8 cellular contexts compared by ENCODE assay signal in the genomic region with DNA sequence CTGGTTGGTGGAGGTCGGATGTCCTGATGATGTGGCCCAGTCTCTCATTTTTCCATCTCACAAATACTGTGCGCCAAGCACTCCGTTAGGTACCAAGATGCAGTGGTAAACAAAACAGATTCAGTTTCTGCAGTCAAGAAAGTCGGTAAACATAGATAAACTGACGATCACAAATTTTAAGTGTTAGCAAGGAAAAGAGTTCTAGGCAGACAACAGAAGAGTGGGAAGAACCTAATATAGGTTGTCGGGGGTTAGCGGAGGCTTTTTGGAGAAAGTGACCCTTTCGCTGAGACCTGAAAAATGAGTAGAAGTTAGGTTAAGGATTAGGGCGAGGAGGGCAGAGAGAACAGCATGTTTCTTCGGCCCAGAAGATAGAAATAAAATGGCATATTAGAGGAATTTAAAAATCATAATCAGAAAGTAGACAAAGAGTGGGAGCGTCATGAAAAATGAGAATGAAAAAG. TPM values are rescaled to one million over a fixed set of nuclear protein-coding genes. Genes with fewer than 3 reads are reported as not detected.
A peak's percentile ranks its signal among the peaks of the same experiment; 100 is the strongest.
DNase-seq lines count a peak whose midpoint lies in the region; ATAC-seq, FAIRE-seq and TF ChIP-seq lines count a peak whose summit lies in the region.

No MANE protein-coding gene starts in this region.

- intact Hi-C loops in activated CD8-positive, alpha-beta T cell treated with anti-CD3 and anti-CD28 coated beads for 36 hours (cut with micrococcal nuclease), result loop anchor here (2.0 kb wide), 1 partner anchor 108 kb away; no protein-coding TSS in a partner anchor

- H3K4me3 Mint-ChIP-seq in activated CD8-positive, alpha-beta T cell treated with anti-CD3 and anti-CD28 coated beads for 36 hours, result peak overlapping the region; percentile 83
- H3K4me3 Mint-ChIP-seq in stimulated activated effector memory CD8-positive, alpha-beta T cell treated with anti-CD3 and anti-CD28 coated beads, Interleukin-12 subunit alpha, Interleukin-12 subunit beta, amount 100 ng/mL, for 72 hours, result peak overlapping the region; percentile 92

- no peak for TF ChIP-seq CTCF in HEK293 (tag by site-specific recombination; IDR thresholded peaks at IDR 0.05)
- TF ChIP-seq CTCF in activated CD8-positive, alpha-beta T cell treated with anti-CD3 and anti-CD28 coated beads for 36 hours (IDR thresholded peaks at IDR 0.05), result no peak

- H3K36me3 Mint-ChIP-seq in activated CD8-positive, alpha-beta T cell treated with anti-CD3 and anti-CD28 coated beads for 36 hours (ENCODE audit: low read depth), result peaks cover 21% of the 10 kb centered on the region
- H3K36me3 Mint-ChIP-seq in stimulated activated effector memory CD8-positive, alpha-beta T cell treated with anti-CD3 and anti-CD28 coated beads, Interleukin-12 subunit alpha, Interleukin-12 subunit beta, amount 100 ng/mL, for 72 hours, result peaks cover 22% of the 10 kb centered on the region

- no peaks in the 10 kb centered on the region for H3K9me3 Mint-ChIP-seq in activated CD8-positive, alpha-beta T cell treated with anti-CD3 and anti-CD28 coated beads for 36 hours
- no peaks in the 10 kb centered on the region for H3K9me3 Mint-ChIP-seq in stimulated activated effector memory CD8-positive, alpha-beta T cell treated with anti-CD3 and anti-CD28 coated beads, Interleukin-12 subunit alpha, Interleukin-12 subunit beta, amount 100 ng/mL, for 72 hours

- peak overlapping the region; percentile 90 for H3K4me3 ChIP-seq in HEK293 (ENCODE audit: low read depth, low read length)
- peak overlapping the region; percentile 99 for H3K4me3 ChIP-seq in iPS-11a (ENCODE audit: low read depth, low read length)

- no peak for TF ChIP-seq POLR2A in GM12891 (IDR thresholded peaks at IDR 0.05; ENCODE audit: low read depth, low read length)

- CTCF ChIA-PET in HEK293 (lab: Yijun Ruan, JAX), result interaction anchor here (0.6 kb wide), 2 partner anchors 11 to 109 kb away, joined by 3 read pairs; no protein-coding TSS in a partner anchor
- CTCF ChIA-PET in activated CD8-positive, alpha-beta T cell treated with anti-CD3 and anti-CD28 coated beads for 36 hours (lab: Charles Lee), result no interaction called here

- FAIRE-seq in urothelium cell line (lab: Jason Lieb, UNC) (no peak), GM12891 (lab: Jason Lieb, UNC) (no peak)

- POLR2A ChIA-PET in HEK293 (lab: Yijun Ruan, JAX), result interaction anchor here (1.4 to 1.9 kb wide), 2 partner anchors 112 to 198 kb away, joined by 4 to 13 read pairs; partner anchors contain the start of gene AKIRIN2
- POLR2A ChIA-PET in activated CD8-positive, alpha-beta T cell treated with anti-CD3 and anti-CD28 coated beads for 36 hours (lab: Charles Lee), result interaction anchor here (1.0 to 2.6 kb wide), 4 partner anchors 9 to 112 kb away, joined by 3 to 9 read pairs (median 3); partner anchors contain the start of gene AKIRIN2

- no peak for DNase-seq in activated CD8-positive, alpha-beta T cell treated with anti-CD3 and anti-CD28 coated beads for 36 hours
- no peak for DNase-seq in stimulated activated effector memory CD8-positive, alpha-beta T cell treated with anti-CD3 and anti-CD28 coated beads, Interleukin-12 subunit alpha, Interleukin-12 subunit beta, amount 100 ng/mL, for 72 hours (ENCODE audit: low spot score in 2 of 2)
- DNase-seq in urothelium cell line (ENCODE audit: low spot score) (no peak), NCI-H446 (lab: John Stamatoyannopoulos, UW) (no peak), GM12891 (ENCODE audit: insufficient read length, low spot score) (no peak), SKM-1 treated with dmso at 0.1 percent for 144 hours (lab: John Stamatoyannopoulos, UW; ENCODE audit: unreplicated experiment) (no peak)

- peaks cover 51% of the 10 kb centered on the region for H3K4me1 Mint-ChIP-seq in activated CD8-positive, alpha-beta T cell treated with anti-CD3 and anti-CD28 coated beads for 36 hours (ENCODE audit: low read depth)
- H3K4me1 Mint-ChIP-seq in stimulated activated effector memory CD8-positive, alpha-beta T cell treated with anti-CD3 and anti-CD28 coated beads, Interleukin-12 subunit alpha, Interleukin-12 subunit beta, amount 100 ng/mL, for 72 hours, result peaks cover 55% of the 10 kb centered on the region

- H3K27ac ChIP-seq in HEK293 (ENCODE audit: extremely low read depth, low read depth, low read length), result peak overlapping the region; percentile 66

- no peaks in the 10 kb centered on the region for H3K9me3 ChIP-seq in HEK293 (ENCODE audit: control insufficient read depth, insufficient read depth, low read depth, low read length)

- H3K27ac Mint-ChIP-seq in activated CD8-positive, alpha-beta T cell treated with anti-CD3 and anti-CD28 coated beads for 36 hours, result peak overlapping the region; percentile 84
- H3K27ac Mint-ChIP-seq in stimulated activated effector memory CD8-positive, alpha-beta T cell treated with anti-CD3 and anti-CD28 coated beads, Interleukin-12 subunit alpha, Interleukin-12 subunit beta, amount 100 ng/mL, for 72 hours, result peak overlapping the region; percentile 95

- no peak for ATAC-seq in activated CD8-positive, alpha-beta T cell treated with anti-CD3 and anti-CD28 coated beads for 36 hours
- ATAC-seq in stimulated activated effector memory CD8-positive, alpha-beta T cell treated with anti-CD3 and anti-CD28 coated beads, Interleukin-12 subunit alpha, Interleukin-12 subunit beta, amount 100 ng/mL, for 72 hours, result no peak

- peaks cover 4% of the 10 kb centered on the region; the same call in 1 of the 2 replicates for H3K4me1 ChIP-seq in HEK293 (ENCODE audit: control insufficient read depth, insufficient read depth, low read length)

- H3K27me3 Mint-ChIP-seq in activated CD8-positive, alpha-beta T cell treated with anti-CD3 and anti-CD28 coated beads for 36 hours, result no peaks in the 10 kb centered on the region

- peaks cover 14 to 39% of the 10 kb centered on the region in 2 experiments for H3K36me3 ChIP-seq in HEK293 (ENCODE audit: control insufficient read depth in 2 of 2, insufficient read depth in 1 of 2, low read length in 2 of 2)

TF ChIP-seq in HEK293, 187 proteins besides CTCF, POLR2A, EP300 and RAD21:
- TF ChIP-seq TCF7L2 (IDR thresholded peaks at IDR 0.05; ENCODE audit: borderline replicate concordance, low read depth, low read length), result no peak
- TF ChIP-seq ZNF366 (tag by site-specific recombination; conservative IDR thresholded peaks at IDR 0.05), result no peak
- TF ChIP-seq KLF1 (tag by site-specific recombination; IDR thresholded peaks at IDR 0.05), result no peak
- TF ChIP-seq SP2 (tag by site-specific recombination; IDR thresholded peaks at IDR 0.05), result no peak
- TF ChIP-seq ZNF335 (tag by site-specific recombination; conservative IDR thresholded peaks at IDR 0.05), result peak; percentile 3; the same call in 1 of the 2 replicates
- TF ChIP-seq ZNF768 (tag by site-specific recombination; IDR thresholded peaks at IDR 0.05), result no peak
- no peak for TF ChIP-seq ZNF292 (tag by site-specific recombination; IDR thresholded peaks at IDR 0.05; ENCODE audit: borderline replicate concordance, low read depth)
- TF ChIP-seq TRIM28 (IDR thresholded peaks at IDR 0.05; ENCODE audit: borderline replicate concordance, low read length), result no peak; the same call in 1 of the 2 replicates
- TF ChIP-seq ZNF404 (tag by site-specific recombination; IDR thresholded peaks at IDR 0.05), result no peak
- TF ChIP-seq ZNF2 (tag by site-specific recombination; IDR thresholded peaks at IDR 0.05), result 0 out of 2 replicates have a peak, but pooled peaks have one; percentile 0
- TF ChIP-seq ZNF473 (tag by site-specific recombination; IDR thresholded peaks at IDR 0.05), result no peak
- TF ChIP-seq ZBTB17 (tag by site-specific recombination; IDR thresholded peaks at IDR 0.05), result peak; percentile 74; the same call in 1 of the 2 replicates
- TF ChIP-seq PRDM1 (tag by site-specific recombination; IDR thresholded peaks at IDR 0.05), result peak; percentile 96
- no peak for TF ChIP-seq OSR2 (tag by site-specific recombination; IDR thresholded peaks at IDR 0.05)
- no peak for TF ChIP-seq ZNF121 (tag by site-specific recombination; IDR thresholded peaks at IDR 0.05)

TF ChIP-seq in GM12891, 5 proteins besides CTCF, POLR2A, EP300 and RAD21:
- TF ChIP-seq SPI1 (IDR thresholded peaks at IDR 0.05; ENCODE audit: low read depth, low read length) (no peak), PAX5 (IDR thresholded peaks at IDR 0.05; ENCODE audit: insufficient read depth, low read length, severe bottlenecking) (no peak), POLR2AphosphoS5 (IDR thresholded peaks at IDR 0.05; ENCODE audit: low read depth, low read length) (no peak), POU2F2 (IDR thresholded peaks at IDR 0.05; ENCODE audit: low read depth, low read length) (no peak), TAF1 (IDR thresholded peaks at IDR 0.05; ENCODE audit: low read depth, low read length) (no peak)

RNA-seq across cellular contexts. Expression of gene ORC3, which starts 0.5 kb away (rescaled TPM):
- total RNA-seq in activated CD8-positive, alpha-beta T cell treated with anti-CD3 and anti-CD28 coated beads for 36 hours, result 10 to 100 TPM; 35.8 to 36.6 TPM
- 25.7 TPM for polyA plus RNA-seq in GM12891 (2012; ENCODE audit: low read depth, missing spikeins)

RNA-seq across cellular contexts. Expression of gene RARS2, which starts 0.7 kb away (rescaled TPM):
- total RNA-seq in activated CD8-positive, alpha-beta T cell treated with anti-CD3 and anti-CD28 coated beads for 36 hours, result 10 to 100 TPM; 17.4 to 20.4 TPM
- polyA plus RNA-seq in GM12891 (2012; ENCODE audit: low read depth, missing spikeins), result 28.1 TPM
